Comparison of ENCODE assay signal across 14 cellular contexts in genomic region chr7:77802557-77803410, GRCh38. TPM values are rescaled to one million over a fixed set of nuclear protein-coding genes. Genes with fewer than 3 reads are reported as not detected.
DNase-seq lines count a peak whose midpoint lies in the region; ATAC-seq and TF ChIP-seq lines count a peak whose summit lies in the region.
"Had no signal": no experiment of that assay in that cellular context is flagged by ENCODE, and none has a peak within 500 bp of the region (broad histone marks: within the 10 kb centered on the region; RNA-seq: fewer than 3 reads in every experiment).

No MANE protein-coding gene starts in this region.

- H3K4me3 ChIP-seq in retinal pigment epithelial cell (ENCODE audit: low read length) = no peak overlapping the region
- H3K4me3 ChIP-seq: esophagus muscularis mucosa, lung, ovary, vagina had no signal

- H3K9me3 Mint-ChIP-seq in activated CD8-positive, alpha-beta memory T cell treated with anti-CD3 and anti-CD28 coated beads, Interleukin-2, amount 10 ng/mL, durations not matched to agents 7 days and 5 days (ENCODE audit: low read depth) = peaks cover 15% of the 10 kb centered on the region
- H3K9me3 Mint-ChIP-seq in activated T-helper 2 cell treated with anti-CD3 and anti-CD28 coated beads, Interferon-gamma antibody, Interleukin-2, Interleukin-4, amounts not matched to agents 10 μg/mL and 5 μg/mL and 100 μg/mL, durations not matched to agents 14 hours and 24 hours and 36 hours = peaks cover 36% of the 10 kb centered on the region

- H3K27ac Mint-ChIP-seq in activated CD8-positive, alpha-beta memory T cell treated with anti-CD3 and anti-CD28 coated beads, Interleukin-2, amount 10 ng/mL, durations not matched to agents 7 days and 5 days = peak overlapping the region; percentile 69
- H3K27ac Mint-ChIP-seq in activated T-helper 2 cell treated with anti-CD3 and anti-CD28 coated beads, Interferon-gamma antibody, Interleukin-2, Interleukin-4, amounts not matched to agents 10 μg/mL and 5 μg/mL and 100 μg/mL, durations not matched to agents 14 hours and 24 hours and 36 hours = peak overlapping the region; percentile 84

- TF ChIP-seq CTCF in retinal pigment epithelial cell (conservative IDR thresholded peaks at IDR 0.05; ENCODE audit: low read depth, low read length) (no peak), GM10266 (IDR thresholded peaks at IDR 0.05; ENCODE audit: control insufficient read depth, insufficient read depth, low read depth, missing control alignments) (no peak)

- intact Hi-C loops in activated T-helper 2 cell treated with anti-CD3 and anti-CD28 coated beads, Interferon-gamma antibody, Interleukin-2, Interleukin-4, amounts not matched to agents 10 μg/mL and 5 μg/mL and 100 μg/mL, durations not matched to agents 14 hours and 24 hours and 36 hours (cut with micrococcal nuclease) = no loop called here
- intact Hi-C loops in sciatic nerve (cut with DNase I) = no loop called here

- peak overlapping the region; percentile 6 for H3K4me3 Mint-ChIP-seq in activated CD8-positive, alpha-beta memory T cell treated with anti-CD3 and anti-CD28 coated beads, Interleukin-2, amount 10 ng/mL, durations not matched to agents 7 days and 5 days
- H3K4me3 Mint-ChIP-seq in activated T-helper 2 cell treated with anti-CD3 and anti-CD28 coated beads, Interferon-gamma antibody, Interleukin-2, Interleukin-4, amounts not matched to agents 10 μg/mL and 5 μg/mL and 100 μg/mL, durations not matched to agents 14 hours and 24 hours and 36 hours (ENCODE audit: low read depth) = peak overlapping the region; percentile 55

- H3K27me3 Mint-ChIP-seq in activated CD8-positive, alpha-beta memory T cell treated with anti-CD3 and anti-CD28 coated beads, Interleukin-2, amount 10 ng/mL, durations not matched to agents 7 days and 5 days = no peaks in the 10 kb centered on the region
- no peaks in the 10 kb centered on the region for H3K27me3 Mint-ChIP-seq in activated T-helper 2 cell treated with anti-CD3 and anti-CD28 coated beads, Interferon-gamma antibody, Interleukin-2, Interleukin-4, amounts not matched to agents 10 μg/mL and 5 μg/mL and 100 μg/mL, durations not matched to agents 14 hours and 24 hours and 36 hours (ENCODE audit: low read depth)

- H3K4me1 Mint-ChIP-seq in activated CD8-positive, alpha-beta memory T cell treated with anti-CD3 and anti-CD28 coated beads, Interleukin-2, amount 10 ng/mL, durations not matched to agents 7 days and 5 days = peaks cover 54% of the 10 kb centered on the region
- peaks cover 53% of the 10 kb centered on the region for H3K4me1 Mint-ChIP-seq in activated T-helper 2 cell treated with anti-CD3 and anti-CD28 coated beads, Interferon-gamma antibody, Interleukin-2, Interleukin-4, amounts not matched to agents 10 μg/mL and 5 μg/mL and 100 μg/mL, durations not matched to agents 14 hours and 24 hours and 36 hours (ENCODE audit: low read depth)

- no peak for DNase-seq in activated CD8-positive, alpha-beta memory T cell treated with anti-CD3 and anti-CD28 coated beads, Interleukin-2, amount 10 ng/mL, durations not matched to agents 7 days and 5 days
- DNase-seq in activated CD8-positive, alpha-beta memory T cell treated with anti-CD3 and anti-CD28 coated beads, Interleukin-2, amount 50 U/mL, for 4 hours = no peak
- DNase-seq in M059J (ENCODE audit: low read depth) = peak; percentile 50
- no peak for DNase-seq in activated T-helper 2 cell treated with anti-CD3 and anti-CD28 coated beads, Interferon-gamma antibody, Interleukin-2, Interleukin-4, amounts not matched to agents 10 μg/mL and 5 μg/mL and 100 μg/mL, durations not matched to agents 14 hours and 24 hours and 36 hours (ENCODE audit: low spot score)
- DNase-seq in retinal pigment epithelial cell (ENCODE audit: low read depth) = peak; percentile 33
- no peak for DNase-seq in sciatic nerve (ENCODE audit: low spot score)
- no peak for DNase-seq in GM10266 (ENCODE audit: extremely low spot score)
- DNase-seq: ACHN; activated effector memory CD4-positive, alpha-beta T cell treated with Interleukin-2 at 50 U/mL for 16 hours; ovary had no signal

- CTCF ChIA-PET in activated CD8-positive, alpha-beta memory T cell treated with anti-CD3 and anti-CD28 coated beads, Interleukin-2, amount 10 ng/mL, durations not matched to agents 7 days and 5 days (lab: Charles Lee) = interaction anchor here (1.2 kb wide), 1 partner anchor 217 kb away, joined by 3 read pairs; no protein-coding TSS in a partner anchor

- H3K36me3 Mint-ChIP-seq in activated CD8-positive, alpha-beta memory T cell treated with anti-CD3 and anti-CD28 coated beads, Interleukin-2, amount 10 ng/mL, durations not matched to agents 7 days and 5 days = peaks cover 50% of the 10 kb centered on the region
- H3K36me3 Mint-ChIP-seq in activated T-helper 2 cell treated with anti-CD3 and anti-CD28 coated beads, Interferon-gamma antibody, Interleukin-2, Interleukin-4, amounts not matched to agents 10 μg/mL and 5 μg/mL and 100 μg/mL, durations not matched to agents 14 hours and 24 hours and 36 hours (ENCODE audit: low read depth) = peaks cover 65% of the 10 kb centered on the region

- no peak for ATAC-seq in activated CD8-positive, alpha-beta memory T cell treated with anti-CD3 and anti-CD28 coated beads, Interleukin-2, amount 10 ng/mL, durations not matched to agents 7 days and 5 days
- no peak for ATAC-seq in sciatic nerve
- no peak for ATAC-seq in HG02870 (IDR thresholded peaks at IDR 0.05; ENCODE audit: unreplicated experiment)

RNA-seq across cellular contexts. Expression of gene PHTF2, which starts 4.2 kb away (rescaled TPM):
- total RNA-seq in activated CD8-positive, alpha-beta memory T cell treated with anti-CD3 and anti-CD28 coated beads, Interleukin-2, amount 10 ng/mL, durations not matched to agents 7 days and 5 days = 10 to 100 TPM; 41.5 to 56.4 TPM
- total RNA-seq in M059J (2014; rRNA removed; shearing (Covaris generic)) = 39.3 and 46.0 TPM in 2 replicates
- 31.8 and 34.8 TPM in 2 replicates for total RNA-seq in activated T-helper 2 cell treated with anti-CD3 and anti-CD28 coated beads, Interferon-gamma antibody, Interleukin-2, Interleukin-4, amounts not matched to agents 10 μg/mL and 5 μg/mL and 100 μg/mL, durations not matched to agents 14 hours and 24 hours and 36 hours
- total RNA-seq in sciatic nerve = 17.9 TPM

RNA-seq across cellular contexts. Expression of gene TMEM60, which starts 4.5 kb away (rescaled TPM):
- 10 to 100 TPM; 13.2 to 19.4 TPM for total RNA-seq in activated CD8-positive, alpha-beta memory T cell treated with anti-CD3 and anti-CD28 coated beads, Interleukin-2, amount 10 ng/mL, durations not matched to agents 7 days and 5 days
- total RNA-seq in M059J (2014; rRNA removed; shearing (Covaris generic)) = 49.7 and 59.7 TPM in 2 replicates
- total RNA-seq in activated T-helper 2 cell treated with anti-CD3 and anti-CD28 coated beads, Interferon-gamma antibody, Interleukin-2, Interleukin-4, amounts not matched to agents 10 μg/mL and 5 μg/mL and 100 μg/mL, durations not matched to agents 14 hours and 24 hours and 36 hours = 11.5 and 11.6 TPM in 2 replicates
- 10.1 TPM for total RNA-seq in sciatic nerve

Comparison
In these comparisons a context has a peak if more than half of its experiments do, and no peak if none do; other contexts are left out.
1. DNase-seq: peak in M059J (single experiment) and retinal pigment epithelial cell (single experiment); none in activated CD8-positive, alpha-beta memory T cell treated with anti-CD3 and anti-CD28 coated beads, Interleukin-2, amount 10 ng/mL, durations not matched to agents 7 days and 5 days (single experiment), activated CD8-positive, alpha-beta memory T cell treated with anti-CD3 and anti-CD28 coated beads, Interleukin-2, amount 50 U/mL, for 4 hours (single experiment), activated T-helper 2 cell treated with anti-CD3 and anti-CD28 coated beads, Interferon-gamma antibody, Interleukin-2, Interleukin-4, amounts not matched to agents 10 μg/mL and 5 μg/mL and 100 μg/mL, durations not matched to agents 14 hours and 24 hours and 36 hours (single experiment), sciatic nerve (single experiment) and GM10266 (single experiment).